In the genomic region with DNA sequence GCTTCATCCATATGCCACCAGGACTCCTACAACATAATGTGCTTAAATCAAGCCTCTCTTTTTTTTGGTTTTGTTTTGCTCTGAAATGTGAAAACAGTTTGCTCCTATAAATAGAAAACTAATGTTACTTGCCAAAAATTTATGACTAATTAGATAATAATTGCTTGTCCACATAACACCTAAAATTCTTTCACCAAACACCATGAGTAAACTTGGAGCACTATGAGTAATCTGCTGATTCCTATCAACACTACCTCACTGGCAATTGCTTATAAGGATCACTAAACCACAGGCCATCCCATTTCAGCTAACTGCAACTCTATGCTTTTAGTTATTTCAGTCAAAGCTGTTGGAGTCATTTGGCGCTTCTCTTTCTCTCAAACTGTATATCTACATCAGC, we compare ENCODE assay signal across 27 cellular contexts.
A peak's percentile ranks its signal among the peaks of the same experiment; 100 is the strongest.
DNase-seq lines count a peak whose midpoint lies in the region; ATAC-seq, FAIRE-seq and TF ChIP-seq lines count a peak whose summit lies in the region.
"Had no signal": no experiment of that assay in that cellular context is flagged by ENCODE, and none has a peak within 500 bp of the region (broad histone marks: within the 10 kb centered on the region; RNA-seq: fewer than 3 reads in every experiment).

No MANE protein-coding gene starts in this region.

- intact Hi-C loops in mucosa of descending colon (cut with DNase I, micrococcal nuclease) = no loop called here

- H3K4me1 ChIP-seq in RWPE2 (ENCODE audit: insufficient read depth, poor library complexity, severe bottlenecking) (no peaks in the 10 kb centered on the region), mucosa of descending colon (ENCODE audit: low read depth) (no peaks in the 10 kb centered on the region)
- H3K4me1 ChIP-seq: lower lobe of right lung, tibial nerve had no signal

- H3K4me3 ChIP-seq in RWPE2 (ENCODE audit: severe bottlenecking) = no peak overlapping the region
- no peak overlapping the region for H3K4me3 ChIP-seq in retinal pigment epithelial cell (ENCODE audit: low read length)
- H3K4me3 ChIP-seq in mucosa of descending colon = no peak overlapping the region
- H3K4me3 ChIP-seq: lower lobe of right lung, sigmoid colon, tibial nerve had no signal

- H3K27me3 ChIP-seq in RWPE2 (ENCODE audit: insufficient read depth, poor library complexity, severe bottlenecking) = no peaks in the 10 kb centered on the region
- H3K27me3 ChIP-seq: sigmoid colon, tibial nerve had no signal

- peak; percentile 89 for DNase-seq in HCEC 1CT
- no peak for DNase-seq in RWPE2 (ENCODE audit: low spot score)
- DNase-seq in epithelial cell of prostate (ENCODE audit: low read depth, low spot score) = peak; percentile 46
- peak; percentile 72 for DNase-seq in retinal pigment epithelial cell (ENCODE audit: low read depth)
- no peak for DNase-seq in mucosa of descending colon
- no peak for DNase-seq in amniotic stem cell (lab: John Stamatoyannopoulos, UW)
- no peak for DNase-seq in 8988T
- DNase-seq in D721Med (ENCODE audit: insufficient read length, low spot score) = no peak
- DNase-seq: activated CD4-positive, alpha-beta T cell treated with anti-CD3 and anti-CD28 coated beads for 36 hours; activated naive CD4-positive, alpha-beta T cell; activated T-cell treated with anti-CD3 and anti-CD28 coated beads, Interleukin-2, amount 50 U/mL, for 4 hours; anterior cingulate cortex; CD4-positive, alpha-beta memory T cell; DMS 273 treated with DMSO at 0.1 percent for 48 hours; kidney; lower lobe of right lung; NCI-H1092 treated with DMSO at 0.1 percent for 48 hours; NCI-H1930; NCI-H69; posterior cingulate gyrus; RPMI8226; sigmoid colon; SK-N-SH; stimulated activated CD8-positive, alpha-beta memory T cell treated with anti-CD3 and anti-CD28 coated beads, Interleukin-4, amount 100 ng/mL, for 48 hours had no signal

- peak; percentile 66; the same call in 2 of the 3 replicates for ATAC-seq in RWPE2 (ENCODE audit: low read depth)
- ATAC-seq in mucosa of descending colon = no peak
- ATAC-seq: activated CD4-positive, alpha-beta T cell treated with anti-CD3 and anti-CD28 coated beads for 36 hours; activated T-cell treated with anti-CD3 and anti-CD28 coated beads, Interleukin-2, amount 50 U/mL, for 4 hours; esophagus mucosa; lower lobe of right lung had no signal

- H3K9me3 ChIP-seq in RWPE2 (ENCODE audit: severe bottlenecking) = no peaks in the 10 kb centered on the region
- no peaks in the 10 kb centered on the region for H3K9me3 ChIP-seq in mucosa of descending colon
- H3K9me3 ChIP-seq: lower lobe of right lung, sigmoid colon, SK-N-SH, tibial nerve had no signal

- no peak for TF ChIP-seq CTCF in RWPE2 (IDR thresholded peaks at IDR 0.05; ENCODE audit: poor library complexity, severe bottlenecking)
- no peak for TF ChIP-seq CTCF in retinal pigment epithelial cell (conservative IDR thresholded peaks at IDR 0.05; ENCODE audit: low read depth, low read length)
- TF ChIP-seq CTCF in mucosa of descending colon (IDR thresholded peaks at IDR 0.05) = no peak
- TF ChIP-seq CTCF in D721Med (IDR thresholded peaks at IDR 0.05; ENCODE audit: insufficient read depth, missing control alignments) = no peak

- no peaks in the 10 kb centered on the region for H3K36me3 ChIP-seq in RWPE2 (ENCODE audit: low read depth)
- H3K36me3 ChIP-seq in mucosa of descending colon (ENCODE audit: low read depth) = no peaks in the 10 kb centered on the region
- H3K36me3 ChIP-seq: lower lobe of right lung, sigmoid colon, tibial nerve had no signal

- no peak overlapping the region for H3K27ac ChIP-seq in RWPE2 (ENCODE audit: poor library complexity, severe bottlenecking)
- H3K27ac ChIP-seq in epithelial cell of prostate = no peak overlapping the region
- H3K27ac ChIP-seq: lower lobe of right lung, sigmoid colon, tibial nerve had no signal

- FAIRE-seq in D721Med (lab: Jason Lieb, UNC) = no peak
- FAIRE-seq: G401.6, kidney had no signal

Comparison
In these comparisons a context has a peak if more than half of its experiments do, and no peak if none do; other contexts are left out.
1. DNase-seq: peak in HCEC 1CT (single experiment), epithelial cell of prostate (single experiment) and retinal pigment epithelial cell (single experiment); none in RWPE2 (single experiment), mucosa of descending colon (0 of 3), amniotic stem cell (single experiment), 8988T (single experiment) and D721Med (single experiment).